8 cellular contexts compared by ENCODE assay signal in genomic region chr9:27276182-27277030, GRCh38. TPM values are rescaled to one million over a fixed set of nuclear protein-coding genes. Genes with fewer than 3 reads are reported as not detected.
DNase-seq lines count a peak whose midpoint lies in the region; ATAC-seq and TF ChIP-seq lines count a peak whose summit lies in the region.

No MANE protein-coding gene starts in this region.

- no peaks in the 10 kb centered on the region for H3K9me3 ChIP-seq in OCI-LY7 (ENCODE audit: low read length)

- no TSS peak for BruUV-seq in OCI-LY7 (replicated peaks; lab: Mats Ljungman, UMichigan)

- H2AFZ ChIP-seq in OCI-LY7 (ENCODE audit: low read length): peak overlapping the region; percentile 65; the same call in 1 of the 2 replicates

- no peaks in the 10 kb centered on the region for H3K4me1 ChIP-seq in OCI-LY7 (ENCODE audit: insufficient read depth, low read length, poor library complexity, severe bottlenecking)

- no peaks in the 10 kb centered on the region for H4K20me1 ChIP-seq in OCI-LY7 (ENCODE audit: insufficient read depth, low read length)

- no peak overlapping the region for H3K4me2 ChIP-seq in OCI-LY7 (ENCODE audit: low read length)

- no peak for TF ChIP-seq EP300 in Ishikawa (IDR thresholded peaks at IDR 0.05; ENCODE audit: borderline replicate concordance)

- peak; percentile 11 for DNase-seq in AG09309 (ENCODE audit: low read depth)
- peak; percentile 56 for DNase-seq in GM13977 (ENCODE audit: low spot score)
- peak; percentile 65 for DNase-seq in OCI-LY7 (ENCODE audit: low spot score)
- peak; percentile 64 to 73 for DNase-seq in dermis microvascular lymphatic vessel endothelial cell (ENCODE audit: low read depth in 2 of 2)
- no peak for DNase-seq in mesothelial cell of epicardium (ENCODE audit: low spot score in 2 of 2, unreplicated experiment in 2 of 2)

- peaks cover 10% of the 10 kb centered on the region for H3K4me1 Mint-ChIP-seq in mesothelial cell of epicardium

- H3K4me3 Mint-ChIP-seq in mesothelial cell of epicardium: peak overlapping the region; percentile 17

- H3K27ac ChIP-seq in OCI-LY7 (ENCODE audit: low read depth, low read length, poor library complexity, severe bottlenecking): no peak overlapping the region

- H3K79me2 ChIP-seq in OCI-LY7 (ENCODE audit: insufficient read depth, low read depth, low read length): no peaks in the 10 kb centered on the region

- no peaks in the 10 kb centered on the region for H3K9me3 Mint-ChIP-seq in mesothelial cell of epicardium

- CTCF ChIA-PET in OCI-LY7 (lab: Charles Lee; ENCODE audit: unreplicated experiment): no interaction called here

- TF ChIP-seq CTCF in AG09309 (IDR thresholded peaks at IDR 0.05; ENCODE audit: control insufficient read depth, insufficient read depth, low read depth, low read length, missing control alignments) (peak; percentile 63), GM13977 (IDR thresholded peaks at IDR 0.05; ENCODE audit: extremely low read depth, insufficient read depth, missing control alignments) (peak; percentile 72), OCI-LY7 (conservative IDR thresholded peaks at IDR 0.05; ENCODE audit: low read length) (peak; percentile 92), mesothelial cell of epicardium (IDR thresholded peaks at IDR 0.05; ENCODE audit: unreplicated experiment) (peak; percentile 95)

- intact Hi-C loops in OCI-LY7 (cut with micrococcal nuclease; ENCODE audit: unreplicated experiment): loop anchor here (2.0 kb wide), 2 partner anchors 244 to 534 kb away; no protein-coding TSS in a partner anchor

- ATAC-seq in HG03521 (IDR thresholded peaks at IDR 0.05; ENCODE audit: unreplicated experiment) (no peak), HG02973 (IDR thresholded peaks at IDR 0.05; ENCODE audit: unreplicated experiment) (no peak)

- no peaks in the 10 kb centered on the region for H3K27me3 Mint-ChIP-seq in mesothelial cell of epicardium (ENCODE audit: low read depth)

- no peaks in the 10 kb centered on the region for H3K36me3 Mint-ChIP-seq in mesothelial cell of epicardium

- no peaks in the 10 kb centered on the region for H3K36me3 ChIP-seq in OCI-LY7 (ENCODE audit: insufficient read depth, low read length)

- no peaks in the 10 kb centered on the region for H3K9me2 ChIP-seq in OCI-LY7 (ENCODE audit: insufficient read depth, low read length)

- TF ChIP-seq RAD21 in Ishikawa (IDR thresholded peaks at IDR 0.05; ENCODE audit: low read depth): peak; percentile 86

- POLR2A ChIA-PET in OCI-LY7 (lab: Charles Lee): interaction anchor here (0.7 kb wide), 1 partner anchor 173 kb away, joined by 3 read pairs; no protein-coding TSS in a partner anchor

- H3K27ac Mint-ChIP-seq in mesothelial cell of epicardium: no peak overlapping the region

- in situ Hi-C loops in GM13977 (cut with MboI; ENCODE audit: low pct_unique_long_range_greater_than_20kb, low sequenced_read_pairs, unreplicated experiment): loop anchor here (25.0 kb wide), 1 partner anchor 239 kb away; no protein-coding TSS in a partner anchor

- H3K4me3 ChIP-seq in AG09309 (ENCODE audit: control insufficient read depth, low read depth, low read length) (no peak overlapping the region), OCI-LY7 (ENCODE audit: low read depth, low read length, poor library complexity, severe bottlenecking) (no peak overlapping the region)

TF ChIP-seq in Ishikawa, 13 proteins besides CTCF, POLR2A, EP300 and RAD21:
- no peak for TF ChIP-seq MAX (IDR thresholded peaks at IDR 0.05)
- TF ChIP-seq FOXM1 (IDR thresholded peaks at IDR 0.05; ENCODE audit: borderline replicate concordance, low read depth): no peak
- TF ChIP-seq EGR1 (IDR thresholded peaks at IDR 0.05): no peak
- no peak for TF ChIP-seq TAF1 (IDR thresholded peaks at IDR 0.05; ENCODE audit: low read depth)
- TF ChIP-seq USF1 (IDR thresholded peaks at IDR 0.05): no peak
- TF ChIP-seq NFIC (IDR thresholded peaks at IDR 0.05): no peak
- no peak for TF ChIP-seq TCF12 (IDR thresholded peaks at IDR 0.05; ENCODE audit: low read depth)
- no peak for TF ChIP-seq TEAD4 (IDR thresholded peaks at IDR 0.05)
- no peak for TF ChIP-seq CREB1 (IDR thresholded peaks at IDR 0.05; ENCODE audit: low read depth)
- no peak for TF ChIP-seq ZBTB7A (IDR thresholded peaks at IDR 0.05; ENCODE audit: low read depth)
- TF ChIP-seq REST (IDR thresholded peaks at IDR 0.05; ENCODE audit: low read depth): no peak
- TF ChIP-seq CEBPB (IDR thresholded peaks at IDR 0.05): no peak
- no peak for TF ChIP-seq YY1 (IDR thresholded peaks at IDR 0.05; ENCODE audit: low read depth)

RNA-seq across cellular contexts. Expression of gene EQTN, which starts 20.5 kb away (rescaled TPM):
- not detected in 2 replicates for total RNA-seq in OCI-LY7 (2014; rRNA removed; shearing (Covaris generic))
- total RNA-seq in OCI-LY7 (2022): not detected in 2 replicates
- under 0.01 TPM in 1 of 2 replicates, not detected in the other for total RNA-seq in dermis microvascular lymphatic vessel endothelial cell
- 0.71 to 1.4 TPM (median 1.2 TPM) in 3 replicates for total RNA-seq in mesothelial cell of epicardium

Comparison
In these comparisons a context has a peak if more than half of its experiments do, and no peak if none do; other contexts are left out.
1. DNase-seq: peak in AG09309 (single experiment), GM13977 (single experiment), OCI-LY7 (single experiment) and dermis microvascular lymphatic vessel endothelial cell (2 of 2); none in mesothelial cell of epicardium (0 of 2).
2. Peak in every context shown above with its lines, with median percentiles within 50 percentile points of each other: CTCF ChIP-seq.